7 cellular contexts compared by ENCODE assay signal in the genomic region with DNA sequence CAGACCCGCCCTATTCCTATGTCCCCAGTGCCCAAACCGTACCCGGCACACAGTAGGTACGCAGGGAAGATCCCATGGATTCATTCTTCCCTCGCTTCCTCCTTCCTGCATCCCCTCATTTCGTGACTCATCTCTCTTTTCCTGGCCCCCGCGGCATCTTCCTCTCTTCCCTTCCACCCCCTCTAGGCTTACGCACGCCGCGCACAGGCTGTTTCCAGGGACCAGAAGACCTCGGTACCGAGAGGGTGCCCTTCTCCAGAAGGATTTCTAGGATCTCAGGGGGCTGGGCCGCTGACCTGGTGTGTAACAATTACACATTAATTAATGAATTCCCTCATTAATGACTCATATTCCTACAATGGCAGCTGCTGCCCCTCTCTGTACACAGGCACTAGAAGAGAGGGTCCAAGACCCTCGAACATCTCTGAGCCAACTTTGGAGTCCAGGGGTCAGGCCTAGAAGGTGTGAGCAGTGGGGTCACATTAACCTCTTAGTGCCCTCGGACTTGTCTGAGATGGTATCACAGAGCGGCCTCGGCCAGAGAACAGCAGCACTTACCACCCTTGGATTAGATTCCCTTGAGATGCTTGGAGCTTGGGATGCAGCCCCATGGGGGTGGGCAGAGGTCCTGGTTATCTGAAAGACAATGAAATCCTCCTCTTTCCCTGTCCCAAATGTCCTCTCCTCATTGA.
DNase-seq lines count a peak whose midpoint lies in the region; ATAC-seq and TF ChIP-seq lines count a peak whose summit lies in the region.

No MANE protein-coding gene starts in this region.

- H3K4me3 ChIP-seq in HFF-Myc (replicated peaks; ENCODE audit: low read depth, low read length), result peak overlapping the region; percentile 30
- peak overlapping the region; percentile 53 for H3K4me3 ChIP-seq in adipocyte (ENCODE audit: low read length)

- H3K27ac ChIP-seq in layer of hippocampus (ENCODE audit: low read depth, low read length), result peak overlapping the region; percentile 59
- H3K27ac ChIP-seq in substantia nigra (ENCODE audit: low read depth, low read length, poor library complexity, severe bottlenecking), result peak overlapping the region; percentile 67

- H3K9me3 ChIP-seq in adipocyte (ENCODE audit: control insufficient read depth, low read length), result no peaks in the 10 kb centered on the region

- DNase-seq in HFF-Myc (ENCODE audit: extremely low read depth, low read depth) (no peak), adipocyte (ENCODE audit: low read depth) (no peak), substantia nigra (lab: John Stamatoyannopoulos, UW) (no peak), activated gamma-delta T cell treated with Interleukin-2 at 50 U/mL for 16 hours (no peak), HuH-7 (ENCODE audit: low spot score) (no peak)

- ATAC-seq in GM19455 (IDR thresholded peaks at IDR 0.05; ENCODE audit: unreplicated experiment), result no peak

- peaks cover 25% of the 10 kb centered on the region for H3K4me1 ChIP-seq in adipocyte (ENCODE audit: control insufficient read depth, insufficient read depth, low read length)

- TF ChIP-seq CTCF in HFF-Myc (IDR thresholded peaks at IDR 0.05; ENCODE audit: low read depth, low read length, missing control alignments), result no peak

- H3K36me3 ChIP-seq in adipocyte (ENCODE audit: control insufficient read depth, insufficient read depth, low read length, severe bottlenecking), result no peaks in the 10 kb centered on the region

- H3K27me3 ChIP-seq in adipocyte (replicated peaks; ENCODE audit: control insufficient read depth, insufficient read depth, low read length) (no peaks in the 10 kb centered on the region), layer of hippocampus (ENCODE audit: control insufficient read depth, insufficient read depth, low read length) (no peaks in the 10 kb centered on the region)

- H3K9ac ChIP-seq in adipocyte (ENCODE audit: low read length), result no peak overlapping the region
